Comparison of ENCODE assay signal across 18 cellular contexts in genomic region chr20:63253065-63253437, GRCh38. TPM values are rescaled to one million over a fixed set of nuclear protein-coding genes. Genes with fewer than 3 reads are reported as not detected.
DNase-seq lines count a peak whose midpoint lies in the region; ATAC-seq, FAIRE-seq and TF ChIP-seq lines count a peak whose summit lies in the region.
"Had no signal": no experiment of that assay in that cellular context is flagged by ENCODE, and none has a peak within 500 bp of the region (broad histone marks: within the 10 kb centered on the region; RNA-seq: fewer than 3 reads in every experiment).

No MANE protein-coding gene starts in this region.

- H3K36me3 Mint-ChIP-seq in endothelial cell (ENCODE audit: low read depth, unreplicated experiment) (peaks cover 19% of the 10 kb centered on the region), type B pancreatic cell (no peaks in the 10 kb centered on the region)
- H3K36me3 Mint-ChIP-seq in natural killer cell treated with Interleukin-12 subunit alpha and Interleukin-12 subunit beta and Interleukin-15 and Interleukin-18, amount 100 ng/mL, for 72 hours: no peaks in the 10 kb centered on the region
- H3K36me3 Mint-ChIP-seq: T-cell had no signal

- H3K9ac ChIP-seq in HepG2 (ENCODE audit: insufficient read depth, low read depth, low read length): no peak overlapping the region

- H3K4me1 ChIP-seq in HepG2 (ENCODE audit: insufficient read depth, low read length) (peaks cover 17% of the 10 kb centered on the region), right lobe of liver (no peaks in the 10 kb centered on the region)

- no peak for TF ChIP-seq POLR2A in HepG2 (IDR thresholded peaks at IDR 0.05; ENCODE audit: insufficient read depth in 1 of 2, low read depth in 2 of 2, low read length in 2 of 2)
- no peak for TF ChIP-seq POLR2A in right lobe of liver (IDR thresholded peaks at IDR 0.05)

- H3K4me3 ChIP-seq in HepG2 (replicated peaks in 1 of 3; ENCODE audit: insufficient read depth in 1 of 3, low read depth in 2 of 3, low read length in 3 of 3): no peak overlapping the region
- no peak overlapping the region for H3K4me3 ChIP-seq in right lobe of liver
- H3K4me3 ChIP-seq: ovary had no signal

- H3K4me1 Mint-ChIP-seq in endothelial cell (ENCODE audit: unreplicated experiment) (peaks cover 19% of the 10 kb centered on the region), type B pancreatic cell (ENCODE audit: unreplicated experiment) (peaks cover 26% of the 10 kb centered on the region)
- no peaks in the 10 kb centered on the region for H3K4me1 Mint-ChIP-seq in natural killer cell treated with Interleukin-12 subunit alpha and Interleukin-12 subunit beta and Interleukin-15 and Interleukin-18, amount 100 ng/mL, for 72 hours (ENCODE audit: low read depth in 2 of 2)

- TF ChIP-seq CTCF in HepG2 (CRISPR knock-in tag; IDR thresholded peaks at IDR 0.05) (no peak), right lobe of liver (IDR thresholded peaks at IDR 0.05) (no peak), endothelial cell (IDR thresholded peaks at IDR 0.05; ENCODE audit: unreplicated experiment) (no peak), type B pancreatic cell (conservative IDR thresholded peaks at IDR 0.05) (no peak)

- TF ChIP-seq EP300 in HepG2 (IDR thresholded peaks at IDR 0.05; ENCODE audit: low read depth in 2 of 2, low read length in 2 of 2): no peak
- TF ChIP-seq EP300 in HepG2 (CRISPR knock-in tag; IDR thresholded peaks at IDR 0.05; ENCODE audit: borderline replicate concordance): no peak

- in situ Hi-C loops in HepG2 (cut with HindIII; ENCODE audit: extremely low pct_ligation_motif_present, low pct_unique_long_range_greater_than_20kb): no loop called here

- H3K27ac Mint-ChIP-seq in endothelial cell (ENCODE audit: unreplicated experiment): no peak overlapping the region
- H3K27ac Mint-ChIP-seq in natural killer cell treated with Interleukin-12 subunit alpha and Interleukin-12 subunit beta and Interleukin-15 and Interleukin-18, amount 100 ng/mL, for 72 hours: no peak overlapping the region
- H3K27ac Mint-ChIP-seq in type B pancreatic cell: peak overlapping the region; percentile 61
- H3K27ac Mint-ChIP-seq: T-cell had no signal

- H3K4me2 ChIP-seq in HepG2 (ENCODE audit: low read depth, low read length): no peak overlapping the region

- peaks cover 15% of the 10 kb centered on the region for H3K27me3 Mint-ChIP-seq in endothelial cell (ENCODE audit: unreplicated experiment)
- peaks cover 33 to 44% of the 10 kb centered on the region in 2 donors for H3K27me3 Mint-ChIP-seq in natural killer cell treated with Interleukin-12 subunit alpha and Interleukin-12 subunit beta and Interleukin-15 and Interleukin-18, amount 100 ng/mL, for 72 hours
- H3K27me3 Mint-ChIP-seq in type B pancreatic cell: peaks cover 39% of the 10 kb centered on the region

- H3K4me3 Mint-ChIP-seq in endothelial cell (ENCODE audit: unreplicated experiment) (peak overlapping the region; percentile 38), type B pancreatic cell (peak overlapping the region; percentile 80)
- H3K4me3 Mint-ChIP-seq in natural killer cell treated with Interleukin-12 subunit alpha and Interleukin-12 subunit beta and Interleukin-15 and Interleukin-18, amount 100 ng/mL, for 72 hours: peak overlapping the region; percentile 13
- H3K4me3 Mint-ChIP-seq: activated T-cell treated with anti-CD3 and anti-CD28 coated beads, Interleukin-2, amount 50 U/mL, for 4 hours had no signal

- CTCF ChIA-PET in HepG2 (lab: Yijun Ruan, JAX; ENCODE audit: low intra/inter-chr PET ratio, low total read pairs): no interaction called here

- H3K27me3 ChIP-seq in HepG2 (ENCODE audit: control insufficient read depth in 1 of 2, insufficient read depth in 2 of 2, low read length in 2 of 2) (peaks cover 28 to 81% of the 10 kb centered on the region in 2 experiments), right lobe of liver (peaks cover 0 to 9% of the 10 kb centered on the region in 2 donors)
- H3K27me3 ChIP-seq: ovary had no signal

- DNase-seq in HepG2 (ENCODE audit: low spot score) (no peak), right lobe of liver (no peak), endothelial cell (ENCODE audit: low spot score) (no peak), type B pancreatic cell (ENCODE audit: extremely low spot score, unreplicated experiment) (no peak), NCI-H128 (lab: John Stamatoyannopoulos, UW; ENCODE audit: unreplicated experiment) (no peak), posterior vena cava (ENCODE audit: low spot score) (no peak)
- DNase-seq in natural killer cell treated with Interleukin-12 subunit alpha and Interleukin-12 subunit beta and Interleukin-15 and Interleukin-18, amount 100 ng/mL, for 72 hours (ENCODE audit: low spot score): no peak
- DNase-seq: activated T-cell treated with anti-CD3 and anti-CD28 coated beads, Interleukin-2, amount 50 U/mL, for 4 hours; amniotic stem cell; dermis blood vessel endothelial cell; foreskin fibroblast; NCI-H1048; NCI-H446; ovary; T-cell had no signal

- POLR2A ChIA-PET in HepG2 (lab: Yijun Ruan, JAX): no interaction called here

- 36% methylated on average over 15 of the region's 16 CpGs for WGBS in HepG2 (ENCODE audit: low lambda C conversion rate)
- WGBS in right lobe of liver (ENCODE audit: insufficient coverage, low coverage, low lambda C conversion rate, missing lambda C conversion rate): 0% methylated on average over 1 of the region's 16 CpGs

- ATAC-seq in HepG2 (no peak), right lobe of liver (no peak), HG02884 (IDR thresholded peaks at IDR 0.05; ENCODE audit: unreplicated experiment) (no peak)
- no peak for ATAC-seq in natural killer cell treated with Interleukin-12 subunit alpha and Interleukin-12 subunit beta and Interleukin-15 and Interleukin-18, amount 100 ng/mL, for 72 hours

- BruUV-seq in HepG2 (replicated peaks; lab: Mats Ljungman, UMichigan): no TSS peak

- FAIRE-seq in HepG2 (lab: Jason Lieb, UNC): no peak

- TF ChIP-seq RAD21 in HepG2 (CRISPR knock-in tag; IDR thresholded peaks at IDR 0.05): no peak

- no peaks in the 10 kb centered on the region for H3K9me3 ChIP-seq in HepG2 (ENCODE audit: low read length)
- H3K9me3 ChIP-seq in right lobe of liver: no peaks in the 10 kb centered on the region
- H3K9me3 ChIP-seq: ovary had no signal

- H3K27ac ChIP-seq in HepG2 (ENCODE audit: extremely low read length, insufficient read depth, low read length) (no peak overlapping the region), right lobe of liver (no peak overlapping the region)
- H3K27ac ChIP-seq: ovary had no signal

- no peaks in the 10 kb centered on the region for H3K36me3 ChIP-seq in HepG2 (replicated peaks in 1 of 2; ENCODE audit: control insufficient read depth in 1 of 2, insufficient read depth in 2 of 2, low read length in 2 of 2)
- H3K36me3 ChIP-seq in right lobe of liver: no peaks in the 10 kb centered on the region
- H3K36me3 ChIP-seq: ovary had no signal

- H3K9me3 Mint-ChIP-seq in endothelial cell (ENCODE audit: unreplicated experiment) (peaks cover 4% of the 10 kb centered on the region), type B pancreatic cell (no peaks in the 10 kb centered on the region)
- no peaks in the 10 kb centered on the region for H3K9me3 Mint-ChIP-seq in natural killer cell treated with Interleukin-12 subunit alpha and Interleukin-12 subunit beta and Interleukin-15 and Interleukin-18, amount 100 ng/mL, for 72 hours
- H3K9me3 Mint-ChIP-seq: activated T-cell treated with anti-CD3 and anti-CD28 coated beads, Interleukin-2, amount 50 U/mL, for 4 hours; T-cell had no signal

- no peak overlapping the region for H2AFZ ChIP-seq in HepG2 (ENCODE audit: low read length)

- intact Hi-C loops in HepG2 (cut with micrococcal nuclease; ENCODE audit: unreplicated experiment): no loop called here
- intact Hi-C loops in right lobe of liver (cut with DNase I): no loop called here
- intact Hi-C loops in posterior vena cava (cut with DNase I): no loop called here

- H3K79me2 ChIP-seq in HepG2 (ENCODE audit: insufficient read depth, low read length): no peaks in the 10 kb centered on the region

- peaks cover 5% of the 10 kb centered on the region; the same call in 1 of the 2 replicates for H4K20me1 ChIP-seq in HepG2 (ENCODE audit: insufficient read depth, low read length)

RNA-seq across cellular contexts. Expression of gene NKAIN4, which starts 1.2 kb away (rescaled TPM):
- total RNA-seq in HepG2 (2016; rRNA removed; fragmentation: Illumina TruSeq; extraction: Trizol) (not detected in 2 replicates), right lobe of liver (not detected), endothelial cell (ENCODE audit: unreplicated experiment) (3.3 TPM), type B pancreatic cell (ENCODE audit: low replicate concordance) (6.5 and 10.2 TPM in 2 replicates), posterior vena cava (not detected)
- total RNA-seq in HepG2 (2016; cell fraction: cytosol; rRNA removed; fragmentation: Illumina TruSeq; extraction: Trizol; ENCODE audit: low read depth): not detected in 2 replicates
- total RNA-seq in HepG2 (2016; cell fraction: insoluble cytoplasmic fraction; rRNA removed; fragmentation: Illumina TruSeq; extraction: Trizol): not detected in 2 replicates
- not detected in 2 replicates for total RNA-seq in HepG2 (2016; cell fraction: membrane; rRNA removed; fragmentation: Illumina TruSeq; extraction: Trizol)
- not detected in 2 replicates for total RNA-seq in HepG2 (2016; cell fraction: nucleus; rRNA removed; fragmentation: Illumina TruSeq; extraction: Trizol)
- not detected in 2 replicates for polyA plus RNA-seq in HepG2 (2011; rRNA removed)
- polyA plus RNA-seq in HepG2 (2011; cell fraction: cytosol; rRNA removed): not detected in 2 replicates
- not detected in 2 replicates for polyA plus RNA-seq in HepG2 (2011; cell fraction: nucleus; rRNA removed)
- polyA plus RNA-seq in HepG2 (2012): 0.27 TPM in 1 of 2 replicates, not detected in the other
- not detected in 2 replicates for polyA plus RNA-seq in HepG2 (2016; cell fraction: cytosol; fragmentation: Illumina TruSeq; extraction: Trizol; ENCODE audit: low read depth)
- polyA plus RNA-seq in HepG2 (2016; cell fraction: insoluble cytoplasmic fraction; fragmentation: Illumina TruSeq; extraction: Trizol; ENCODE audit: low read depth): not detected in 2 replicates
- not detected in 2 replicates for polyA plus RNA-seq in HepG2 (2016; cell fraction: membrane; fragmentation: Illumina TruSeq; extraction: Trizol; ENCODE audit: low read depth)
- not detected in 2 replicates for polyA plus RNA-seq in HepG2 (2016; cell fraction: nucleus; fragmentation: Illumina TruSeq; extraction: Trizol; ENCODE audit: insufficient read depth, low read depth)
- not detected in 2 replicates for polyA minus RNA-seq in HepG2 (2011; rRNA and poly(A)+ RNA removed; ENCODE audit: low replicate concordance)
- polyA minus RNA-seq in HepG2 (2011; cell fraction: cytosol; rRNA and poly(A)+ RNA removed): not detected in 2 replicates
- not detected in 2 replicates for polyA minus RNA-seq in HepG2 (2011; cell fraction: nucleus; rRNA and poly(A)+ RNA removed)
- total RNA-seq in natural killer cell treated with Interleukin-12 subunit alpha and Interleukin-12 subunit beta and Interleukin-15 and Interleukin-18, amount 100 ng/mL, for 72 hours: not detected
- total RNA-seq: activated T-cell treated with anti-CD3 and anti-CD28 coated beads, Interleukin-2, amount 50 U/mL, for 4 hours; dermis blood vessel endothelial cell; T-cell; ureter had no signal
- polyA plus RNA-seq: AG04450, ovary had no signal

RNA-seq across cellular contexts. Expression of gene BIRC7, which starts 17.3 kb away (rescaled TPM):
- total RNA-seq in HepG2 (2016; rRNA removed; fragmentation: Illumina TruSeq; extraction: Trizol) (0.20 and 0.27 TPM in 2 replicates), right lobe of liver (not detected), endothelial cell (ENCODE audit: unreplicated experiment) (not detected), type B pancreatic cell (ENCODE audit: low replicate concordance) (1.2 TPM in 1 of 2 replicates, not detected in the other), posterior vena cava (not detected)
- total RNA-seq in HepG2 (2016; cell fraction: cytosol; rRNA removed; fragmentation: Illumina TruSeq; extraction: Trizol; ENCODE audit: low read depth): not detected in 2 replicates
- 0.33 and 0.45 TPM in 2 replicates for total RNA-seq in HepG2 (2016; cell fraction: insoluble cytoplasmic fraction; rRNA removed; fragmentation: Illumina TruSeq; extraction: Trizol)
- total RNA-seq in HepG2 (2016; cell fraction: membrane; rRNA removed; fragmentation: Illumina TruSeq; extraction: Trizol): 0.12 and 0.17 TPM in 2 replicates
- total RNA-seq in HepG2 (2016; cell fraction: nucleus; rRNA removed; fragmentation: Illumina TruSeq; extraction: Trizol): 0.28 and 0.53 TPM in 2 replicates
- 5.1 and 8.6 TPM in 2 replicates for polyA plus RNA-seq in HepG2 (2011; rRNA removed)
- polyA plus RNA-seq in HepG2 (2011; cell fraction: cytosol; rRNA removed): 4.3 and 7.9 TPM in 2 replicates
- polyA plus RNA-seq in HepG2 (2011; cell fraction: nucleus; rRNA removed): 81.1 and 86.7 TPM in 2 replicates
- 2.6 and 6.6 TPM in 2 replicates for polyA plus RNA-seq in HepG2 (2012)
- polyA plus RNA-seq in HepG2 (2016; cell fraction: cytosol; fragmentation: Illumina TruSeq; extraction: Trizol; ENCODE audit: low read depth): 0.14 TPM in 1 of 2 replicates, not detected in the other
- 0.37 TPM in 1 of 2 replicates, not detected in the other for polyA plus RNA-seq in HepG2 (2016; cell fraction: insoluble cytoplasmic fraction; fragmentation: Illumina TruSeq; extraction: Trizol; ENCODE audit: low read depth)
- 0.29 TPM in 1 of 2 replicates, not detected in the other for polyA plus RNA-seq in HepG2 (2016; cell fraction: membrane; fragmentation: Illumina TruSeq; extraction: Trizol; ENCODE audit: low read depth)
- 0.62 and 0.85 TPM in 2 replicates for polyA plus RNA-seq in HepG2 (2016; cell fraction: nucleus; fragmentation: Illumina TruSeq; extraction: Trizol; ENCODE audit: insufficient read depth, low read depth)
- 0.37 and 4.3 TPM in 2 replicates for polyA minus RNA-seq in HepG2 (2011; rRNA and poly(A)+ RNA removed; ENCODE audit: low replicate concordance)
- polyA minus RNA-seq in HepG2 (2011; cell fraction: cytosol; rRNA and poly(A)+ RNA removed): 2.0 and 2.2 TPM in 2 replicates
- 6.4 and 9.9 TPM in 2 replicates for polyA minus RNA-seq in HepG2 (2011; cell fraction: nucleus; rRNA and poly(A)+ RNA removed)
- total RNA-seq in natural killer cell treated with Interleukin-12 subunit alpha and Interleukin-12 subunit beta and Interleukin-15 and Interleukin-18, amount 100 ng/mL, for 72 hours: not detected
- total RNA-seq: activated T-cell treated with anti-CD3 and anti-CD28 coated beads, Interleukin-2, amount 50 U/mL, for 4 hours; dermis blood vessel endothelial cell; T-cell had no signal
- polyA plus RNA-seq: AG04450, ovary had no signal

RNA-seq across cellular contexts. Expression of gene ARFGAP1, which starts 19.6 kb away (rescaled TPM):
- total RNA-seq in HepG2 (2016; rRNA removed; fragmentation: Illumina TruSeq; extraction: Trizol): 51.4 and 132 TPM in 2 replicates
- 32.3 and 33.5 TPM in 2 replicates for total RNA-seq in HepG2 (2016; cell fraction: cytosol; rRNA removed; fragmentation: Illumina TruSeq; extraction: Trizol; ENCODE audit: low read depth)
- 44.4 and 147 TPM in 2 replicates for total RNA-seq in HepG2 (2016; cell fraction: insoluble cytoplasmic fraction; rRNA removed; fragmentation: Illumina TruSeq; extraction: Trizol)
- total RNA-seq in HepG2 (2016; cell fraction: membrane; rRNA removed; fragmentation: Illumina TruSeq; extraction: Trizol): 36.6 and 38.2 TPM in 2 replicates
- 173 and 206 TPM in 2 replicates for total RNA-seq in HepG2 (2016; cell fraction: nucleus; rRNA removed; fragmentation: Illumina TruSeq; extraction: Trizol)
- polyA plus RNA-seq in HepG2 (2011; rRNA removed): 132 and 173 TPM in 2 replicates
- 40.1 and 86.0 TPM in 2 replicates for polyA plus RNA-seq in HepG2 (2011; cell fraction: cytosol; rRNA removed)
- 1,804 and 3,077 TPM in 2 replicates for polyA plus RNA-seq in HepG2 (2011; cell fraction: nucleus; rRNA removed)
- 112 and 149 TPM in 2 replicates for polyA plus RNA-seq in HepG2 (2012)
- 5.1 and 5.7 TPM in 2 replicates for polyA plus RNA-seq in HepG2 (2016; cell fraction: cytosol; fragmentation: Illumina TruSeq; extraction: Trizol; ENCODE audit: low read depth)
- polyA plus RNA-seq in HepG2 (2016; cell fraction: insoluble cytoplasmic fraction; fragmentation: Illumina TruSeq; extraction: Trizol; ENCODE audit: low read depth): 47.2 and 54.2 TPM in 2 replicates
- polyA plus RNA-seq in HepG2 (2016; cell fraction: membrane; fragmentation: Illumina TruSeq; extraction: Trizol; ENCODE audit: low read depth): 13.3 and 16.2 TPM in 2 replicates
- 572 and 622 TPM in 2 replicates for polyA plus RNA-seq in HepG2 (2016; cell fraction: nucleus; fragmentation: Illumina TruSeq; extraction: Trizol; ENCODE audit: insufficient read depth, low read depth)
- polyA minus RNA-seq in HepG2 (2011; rRNA and poly(A)+ RNA removed; ENCODE audit: low replicate concordance): 69.2 and 278 TPM in 2 replicates
- polyA minus RNA-seq in HepG2 (2011; cell fraction: cytosol; rRNA and poly(A)+ RNA removed): 47.8 and 61.7 TPM in 2 replicates
- polyA minus RNA-seq in HepG2 (2011; cell fraction: nucleus; rRNA and poly(A)+ RNA removed): 203 and 232 TPM in 2 replicates
- total RNA-seq in right lobe of liver: 10 to 100 TPM; 17.4 to 42.8 (median 29.5) TPM
- total RNA-seq in endothelial cell (ENCODE audit: unreplicated experiment): 106 TPM
- total RNA-seq in natural killer cell treated with Interleukin-12 subunit alpha and Interleukin-12 subunit beta and Interleukin-15 and Interleukin-18, amount 100 ng/mL, for 72 hours: 100 to 1,000 TPM in 1 of 2 donors, 10 to 100 TPM in 1; 87.2 to 144 TPM
- 132 and 141 TPM in 2 replicates for total RNA-seq in type B pancreatic cell (ENCODE audit: low replicate concordance)
- 10 to 100 TPM; 58.6 to 62.6 TPM for total RNA-seq in posterior vena cava

RNA-seq across cellular contexts. Expression of gene YTHDF1, which starts 37.1 kb away (rescaled TPM):
- total RNA-seq in HepG2 (2016; rRNA removed; fragmentation: Illumina TruSeq; extraction: Trizol): 37.7 and 39.8 TPM in 2 replicates
- total RNA-seq in HepG2 (2016; cell fraction: cytosol; rRNA removed; fragmentation: Illumina TruSeq; extraction: Trizol; ENCODE audit: low read depth): 15.1 and 15.2 TPM in 2 replicates
- 35.8 and 37.7 TPM in 2 replicates for total RNA-seq in HepG2 (2016; cell fraction: insoluble cytoplasmic fraction; rRNA removed; fragmentation: Illumina TruSeq; extraction: Trizol)
- 41.8 and 42.4 TPM in 2 replicates for total RNA-seq in HepG2 (2016; cell fraction: membrane; rRNA removed; fragmentation: Illumina TruSeq; extraction: Trizol)
- 28.2 and 31.2 TPM in 2 replicates for total RNA-seq in HepG2 (2016; cell fraction: nucleus; rRNA removed; fragmentation: Illumina TruSeq; extraction: Trizol)
- 34.5 and 36.4 TPM in 2 replicates for polyA plus RNA-seq in HepG2 (2011; rRNA removed)
- polyA plus RNA-seq in HepG2 (2011; cell fraction: cytosol; rRNA removed): 27.2 and 28.5 TPM in 2 replicates
- polyA plus RNA-seq in HepG2 (2011; cell fraction: nucleus; rRNA removed): 36.7 and 41.9 TPM in 2 replicates
- 36.8 and 38.5 TPM in 2 replicates for polyA plus RNA-seq in HepG2 (2012)
- 9.5 and 11.3 TPM in 2 replicates for polyA plus RNA-seq in HepG2 (2016; cell fraction: cytosol; fragmentation: Illumina TruSeq; extraction: Trizol; ENCODE audit: low read depth)
- polyA plus RNA-seq in HepG2 (2016; cell fraction: insoluble cytoplasmic fraction; fragmentation: Illumina TruSeq; extraction: Trizol; ENCODE audit: low read depth): 51.6 and 60.0 TPM in 2 replicates
- 29.6 and 31.9 TPM in 2 replicates for polyA plus RNA-seq in HepG2 (2016; cell fraction: membrane; fragmentation: Illumina TruSeq; extraction: Trizol; ENCODE audit: low read depth)
- 75.9 and 78.1 TPM in 2 replicates for polyA plus RNA-seq in HepG2 (2016; cell fraction: nucleus; fragmentation: Illumina TruSeq; extraction: Trizol; ENCODE audit: insufficient read depth, low read depth)
- polyA minus RNA-seq in HepG2 (2011; rRNA and poly(A)+ RNA removed; ENCODE audit: low replicate concordance): 40.3 and 47.9 TPM in 2 replicates
- polyA minus RNA-seq in HepG2 (2011; cell fraction: cytosol; rRNA and poly(A)+ RNA removed): 30.1 and 32.4 TPM in 2 replicates
- polyA minus RNA-seq in HepG2 (2011; cell fraction: nucleus; rRNA and poly(A)+ RNA removed): 17.8 and 21.1 TPM in 2 replicates
- 10 to 100 TPM; 16.4 to 23.6 (median 21.1) TPM for total RNA-seq in right lobe of liver
- 62.1 TPM for total RNA-seq in endothelial cell (ENCODE audit: unreplicated experiment)
- 10 to 100 TPM; 38.2 to 47.6 TPM for total RNA-seq in natural killer cell treated with Interleukin-12 subunit alpha and Interleukin-12 subunit beta and Interleukin-15 and Interleukin-18, amount 100 ng/mL, for 72 hours
- total RNA-seq in type B pancreatic cell (ENCODE audit: low replicate concordance): 50.4 and 55.6 TPM in 2 replicates
- 10 to 100 TPM; 25.2 to 25.7 TPM for total RNA-seq in posterior vena cava

RNA-seq across cellular contexts. Expression of gene COL20A1, which starts 39.9 kb away (rescaled TPM):
- not detected in 2 replicates for total RNA-seq in HepG2 (2016; rRNA removed; fragmentation: Illumina TruSeq; extraction: Trizol)
- not detected in 2 replicates for total RNA-seq in HepG2 (2016; cell fraction: cytosol; rRNA removed; fragmentation: Illumina TruSeq; extraction: Trizol; ENCODE audit: low read depth)
- not detected in 2 replicates for total RNA-seq in HepG2 (2016; cell fraction: insoluble cytoplasmic fraction; rRNA removed; fragmentation: Illumina TruSeq; extraction: Trizol)
- total RNA-seq in HepG2 (2016; cell fraction: membrane; rRNA removed; fragmentation: Illumina TruSeq; extraction: Trizol): not detected in 2 replicates
- total RNA-seq in HepG2 (2016; cell fraction: nucleus; rRNA removed; fragmentation: Illumina TruSeq; extraction: Trizol): not detected in 2 replicates
- polyA plus RNA-seq in HepG2 (2011; rRNA removed): 0.03 TPM in 1 of 2 replicates, not detected in the other
- polyA plus RNA-seq in HepG2 (2011; cell fraction: cytosol; rRNA removed): 0.03 TPM in 1 of 2 replicates, not detected in the other
- 0.09 and 0.14 TPM in 2 replicates for polyA plus RNA-seq in HepG2 (2011; cell fraction: nucleus; rRNA removed)
- polyA plus RNA-seq in HepG2 (2012): not detected in 2 replicates
- not detected in 2 replicates for polyA plus RNA-seq in HepG2 (2016; cell fraction: cytosol; fragmentation: Illumina TruSeq; extraction: Trizol; ENCODE audit: low read depth)
- polyA plus RNA-seq in HepG2 (2016; cell fraction: insoluble cytoplasmic fraction; fragmentation: Illumina TruSeq; extraction: Trizol; ENCODE audit: low read depth): not detected in 2 replicates
- not detected in 2 replicates for polyA plus RNA-seq in HepG2 (2016; cell fraction: membrane; fragmentation: Illumina TruSeq; extraction: Trizol; ENCODE audit: low read depth)
- polyA plus RNA-seq in HepG2 (2016; cell fraction: nucleus; fragmentation: Illumina TruSeq; extraction: Trizol; ENCODE audit: insufficient read depth, low read depth): not detected in 2 replicates
- polyA minus RNA-seq in HepG2 (2011; rRNA and poly(A)+ RNA removed; ENCODE audit: low replicate concordance): not detected in 2 replicates
- not detected in 2 replicates for polyA minus RNA-seq in HepG2 (2011; cell fraction: cytosol; rRNA and poly(A)+ RNA removed)
- under 0.01 and 0.12 TPM in 2 replicates for polyA minus RNA-seq in HepG2 (2011; cell fraction: nucleus; rRNA and poly(A)+ RNA removed)
- total RNA-seq in right lobe of liver: not detected
- total RNA-seq in endothelial cell (ENCODE audit: unreplicated experiment): not detected
- total RNA-seq in natural killer cell treated with Interleukin-12 subunit alpha and Interleukin-12 subunit beta and Interleukin-15 and Interleukin-18, amount 100 ng/mL, for 72 hours: not detected
- 0.36 and 0.43 TPM in 2 replicates for total RNA-seq in type B pancreatic cell (ENCODE audit: low replicate concordance)
- total RNA-seq in posterior vena cava: under 1 TPM in 1 of 2 donors, not detected in 1; 0.14 TPM
- total RNA-seq: activated T-cell treated with anti-CD3 and anti-CD28 coated beads, Interleukin-2, amount 50 U/mL, for 4 hours; dermis blood vessel endothelial cell; ureter had no signal
- polyA plus RNA-seq: AG04450 had no signal

Comparison
In these comparisons a context has a peak if more than half of its experiments do, and no peak if none do; other contexts are left out.
1. H3K4me3 Mint-ChIP-seq: peak in every context shown above with its lines; median percentile 80 in type B pancreatic cell; 38 in endothelial cell; 13 in natural killer cell treated with Interleukin-12 subunit alpha and Interleukin-12 subunit beta and Interleukin-15 and Interleukin-18, amount 100 ng/mL, for 72 hours.